31 cellular contexts compared by ENCODE assay signal in the genomic region with DNA sequence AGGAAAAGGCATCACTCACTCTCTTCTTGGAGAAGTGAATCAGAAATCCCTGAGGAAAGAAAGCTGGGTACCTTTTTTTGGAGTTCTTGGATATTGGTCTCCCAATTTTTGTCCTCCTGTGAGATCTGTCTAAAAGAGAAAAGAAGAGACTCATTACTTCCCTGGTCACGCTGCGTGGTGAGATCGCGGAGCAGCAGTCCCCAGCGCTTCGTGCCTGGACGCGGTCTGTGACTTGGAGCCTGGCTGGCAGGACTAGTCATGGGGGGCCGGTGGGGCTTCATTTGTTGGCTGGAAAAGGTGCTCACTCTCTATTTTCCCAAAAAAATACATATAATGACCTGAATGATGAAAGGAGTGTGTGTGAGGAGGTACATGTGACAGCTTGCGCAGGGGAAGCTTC.
"Had no signal": no experiment of that assay in that cellular context is flagged by ENCODE, and none has a peak within 500 bp of the region (broad histone marks: within the 10 kb centered on the region; RNA-seq: fewer than 3 reads in every experiment).

No MANE protein-coding gene starts in this region.

- H3K9me3 ChIP-seq: ascending aorta, body of pancreas, gastroesophageal sphincter, heart right ventricle had no signal

- H3K36me3 Mint-ChIP-seq: activated CD4-positive, alpha-beta memory T cell treated with anti-CD3 and anti-CD28 coated beads for 36 hours; activated CD8-positive, alpha-beta memory T cell treated with anti-CD3 and anti-CD28 coated beads, Interleukin-2, amount 10 ng/mL, durations not matched to agents 7 days and 5 days; activated naive CD4-positive, alpha-beta T cell treated with anti-CD3 and anti-CD28 coated beads, Interleukin-2, amount 50 U/mL, for 24 hours; activated naive CD8-positive, alpha-beta T cell treated with anti-CD3 and anti-CD28 coated beads for 36 hours had no signal

- H3K4me3 Mint-ChIP-seq: activated CD4-positive, alpha-beta memory T cell treated with anti-CD3 and anti-CD28 coated beads for 36 hours; activated CD4-positive, alpha-beta T cell treated with anti-CD3 and anti-CD28 coated beads for 36 hours; activated CD4-positive, alpha-beta T cell treated with anti-CD3 and anti-CD28 coated beads, Interleukin-2, amount 10 ng/mL, durations not matched to agents 24 days and 14 days; activated CD8-positive, alpha-beta memory T cell treated with anti-CD3 and anti-CD28 coated beads, Interleukin-2, amount 10 ng/mL, durations not matched to agents 7 days and 5 days; activated CD8-positive, alpha-beta T cell treated with anti-CD3 and anti-CD28 coated beads, Interleukin-2, amount 10 ng/mL, durations not matched to agents 7 days and 5 days; activated naive CD4-positive, alpha-beta T cell treated with anti-CD3 and anti-CD28 coated beads for 36 hours; activated naive CD4-positive, alpha-beta T cell treated with anti-CD3 and anti-CD28 coated beads, Interleukin-2, amount 50 U/mL, for 24 hours; activated naive CD8-positive, alpha-beta T cell treated with anti-CD3 and anti-CD28 coated beads for 36 hours; activated naive CD8-positive, alpha-beta T cell treated with anti-CD3 and anti-CD28 coated beads, Interleukin-2, amount 50 U/mL, for 24 hours; activated T-helper 1 cell treated with anti-CD3 and anti-CD28 coated beads, Interleukin-12 subunit alpha, Interleukin-12 subunit beta, Interleukin-2, Interleukin-4 antibody, amounts not matched to agents 30 ng/mL and 10 ng/mL and 1 ng/mL, durations not matched to agents 14 hours and 24 hours and 36 hours; effector memory CD8-positive, alpha-beta T cell had no signal

- H3K36me3 ChIP-seq: gastroesophageal sphincter, heart right ventricle had no signal

- H3K9me3 Mint-ChIP-seq: activated CD4-positive, alpha-beta memory T cell treated with anti-CD3 and anti-CD28 coated beads for 36 hours; activated CD4-positive, alpha-beta T cell treated with anti-CD3 and anti-CD28 coated beads, Interleukin-2, amount 10 ng/mL, durations not matched to agents 24 days and 14 days; activated naive CD4-positive, alpha-beta T cell treated with anti-CD3 and anti-CD28 coated beads for 36 hours; activated naive CD4-positive, alpha-beta T cell treated with anti-CD3 and anti-CD28 coated beads, Interleukin-2, amount 50 U/mL, for 24 hours; activated naive CD8-positive, alpha-beta T cell treated with anti-CD3 and anti-CD28 coated beads for 36 hours; activated naive CD8-positive, alpha-beta T cell treated with anti-CD3 and anti-CD28 coated beads, Interleukin-2, amount 50 U/mL, for 24 hours; activated T-helper 1 cell treated with anti-CD3 and anti-CD28 coated beads, Interleukin-12 subunit alpha, Interleukin-12 subunit beta, Interleukin-2, Interleukin-4 antibody, amounts not matched to agents 30 ng/mL and 10 ng/mL and 1 ng/mL, durations not matched to agents 14 hours and 24 hours and 36 hours; effector memory CD8-positive, alpha-beta T cell had no signal

- H3K4me1 Mint-ChIP-seq: activated CD4-positive, alpha-beta T cell treated with anti-CD3 and anti-CD28 coated beads for 36 hours; activated CD4-positive, alpha-beta T cell treated with anti-CD3 and anti-CD28 coated beads, Interleukin-2, amount 10 ng/mL, durations not matched to agents 24 days and 14 days; activated CD8-positive, alpha-beta memory T cell treated with anti-CD3 and anti-CD28 coated beads, Interleukin-2, amount 10 ng/mL, durations not matched to agents 7 days and 5 days; activated naive CD4-positive, alpha-beta T cell treated with anti-CD3 and anti-CD28 coated beads, Interleukin-2, amount 50 U/mL, for 24 hours; activated naive CD8-positive, alpha-beta T cell treated with anti-CD3 and anti-CD28 coated beads for 36 hours had no signal

- H3K27me3 ChIP-seq: ascending aorta, body of pancreas, gastroesophageal sphincter had no signal

- H3K27me3 Mint-ChIP-seq: activated CD4-positive, alpha-beta memory T cell treated with anti-CD3 and anti-CD28 coated beads for 36 hours; activated CD4-positive, alpha-beta T cell treated with anti-CD3 and anti-CD28 coated beads, Interleukin-2, amount 10 ng/mL, durations not matched to agents 24 days and 14 days; activated CD8-positive, alpha-beta memory T cell treated with anti-CD3 and anti-CD28 coated beads, Interleukin-2, amount 10 ng/mL, durations not matched to agents 7 days and 5 days; activated naive CD4-positive, alpha-beta T cell treated with anti-CD3 and anti-CD28 coated beads, Interleukin-2, amount 50 U/mL, for 24 hours had no signal

- FAIRE-seq: colon, endometrium, endothelial cell of umbilical vein had no signal

- H3K4me3 ChIP-seq: ascending aorta, body of pancreas, gastroesophageal sphincter, heart right ventricle had no signal

- H3K4me1 ChIP-seq: ascending aorta, body of pancreas, gastroesophageal sphincter, heart right ventricle had no signal

- H3K27ac Mint-ChIP-seq: activated CD4-positive, alpha-beta memory T cell treated with anti-CD3 and anti-CD28 coated beads for 36 hours; activated CD4-positive, alpha-beta T cell treated with anti-CD3 and anti-CD28 coated beads for 36 hours; activated CD4-positive, alpha-beta T cell treated with anti-CD3 and anti-CD28 coated beads, Interleukin-2, amount 10 ng/mL, durations not matched to agents 24 days and 14 days; activated CD8-positive, alpha-beta memory T cell treated with anti-CD3 and anti-CD28 coated beads, Interleukin-2, amount 10 ng/mL, durations not matched to agents 7 days and 5 days; activated CD8-positive, alpha-beta T cell treated with anti-CD3 and anti-CD28 coated beads, Interleukin-2, amount 10 ng/mL, durations not matched to agents 7 days and 5 days; activated naive CD4-positive, alpha-beta T cell treated with anti-CD3 and anti-CD28 coated beads for 36 hours; activated naive CD4-positive, alpha-beta T cell treated with anti-CD3 and anti-CD28 coated beads, Interleukin-2, amount 50 U/mL, for 24 hours; activated naive CD8-positive, alpha-beta T cell treated with anti-CD3 and anti-CD28 coated beads for 36 hours; activated naive CD8-positive, alpha-beta T cell treated with anti-CD3 and anti-CD28 coated beads, Interleukin-2, amount 50 U/mL, for 24 hours; activated T-helper 1 cell treated with anti-CD3 and anti-CD28 coated beads, Interleukin-12 subunit alpha, Interleukin-12 subunit beta, Interleukin-2, Interleukin-4 antibody, amounts not matched to agents 30 ng/mL and 10 ng/mL and 1 ng/mL, durations not matched to agents 14 hours and 24 hours and 36 hours; activated T-helper 2 cell treated with anti-CD3 and anti-CD28 coated beads, Interferon-gamma antibody, Interleukin-2, Interleukin-4, amounts not matched to agents 10 μg/mL and 5 μg/mL and 100 μg/mL, durations not matched to agents 14 hours and 24 hours and 36 hours; effector memory CD8-positive, alpha-beta T cell had no signal

- H3K27ac ChIP-seq: ascending aorta, body of pancreas, epithelial cell of prostate, gastroesophageal sphincter, heart right ventricle had no signal

- DNase-seq: activated CD4-positive, alpha-beta memory T cell treated with anti-CD3 and anti-CD28 coated beads for 36 hours; activated CD4-positive, alpha-beta T cell treated with anti-CD3 and anti-CD28 coated beads for 36 hours; activated CD4-positive, alpha-beta T cell treated with anti-CD3 and anti-CD28 coated beads, Interleukin-2, amount 10 ng/mL, durations not matched to agents 24 days and 14 days; activated CD4-positive, CD25-positive, alpha-beta regulatory T cell; activated CD4-positive, CD25-positive, alpha-beta regulatory T cell treated with anti-CD3 and anti-CD28 coated beads, Interleukin-2, amount 50 U/mL, for 72 hours; activated CD8-positive, alpha-beta memory T cell treated with anti-CD3 and anti-CD28 coated beads, Interleukin-2, amount 10 ng/mL, durations not matched to agents 7 days and 5 days; activated CD8-positive, alpha-beta memory T cell treated with anti-CD3 and anti-CD28 coated beads, Interleukin-2, amount 50 U/mL, for 4 hours; activated CD8-positive, alpha-beta T cell treated with anti-CD3 and anti-CD28 coated beads, Interleukin-2, amount 10 ng/mL, durations not matched to agents 7 days and 5 days; activated effector memory CD4-positive, alpha-beta T cell treated with anti-CD3 and anti-CD28 coated beads, Interleukin-2, amount 50 U/mL, for 16 hours; activated naive CD4-positive, alpha-beta T cell treated with anti-CD3 and anti-CD28 coated beads for 36 hours; activated naive CD8-positive, alpha-beta T cell treated with anti-CD3 and anti-CD28 coated beads for 36 hours; activated naive CD8-positive, alpha-beta T cell treated with anti-CD3 and anti-CD28 coated beads, Interleukin-2, amount 50 U/mL, for 24 hours; activated T-cell treated with anti-CD3 and anti-CD28 coated beads, Interleukin-2, amount 50 U/mL, for 1 hour; activated T-cell treated with anti-CD3 and anti-CD28 coated beads, Interleukin-2, amount 50 U/mL, for 48 hours; body of pancreas; cortex of kidney; dermis blood vessel endothelial cell; effector CD4-positive, alpha-beta T cell; effector memory CD8-positive, alpha-beta T cell; foreskin fibroblast; heart right ventricle; T-helper 2 cell had no signal
